In the genomic region with DNA sequence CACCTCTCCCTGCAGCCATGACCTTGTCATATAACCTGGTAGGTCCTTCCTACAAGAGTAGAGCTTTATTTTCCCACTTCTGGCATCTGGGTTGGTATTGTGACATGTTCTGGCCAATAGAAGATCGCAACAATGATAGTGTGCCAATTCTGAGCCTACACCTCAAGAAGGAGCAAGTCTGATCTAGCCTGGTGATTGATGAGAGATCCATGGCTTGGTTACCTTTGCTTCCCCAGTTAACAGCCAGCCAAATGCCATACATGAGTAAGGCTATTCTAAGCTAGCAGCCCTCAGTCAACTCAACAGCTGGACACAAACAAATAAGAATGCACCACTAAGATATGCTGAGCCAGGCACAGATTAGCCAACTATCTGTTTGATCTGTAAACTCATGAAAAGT, we compare ENCODE assay signal across 22 cellular contexts.
"Had no signal": no experiment of that assay in that cellular context is flagged by ENCODE, and none has a peak within 500 bp of the region (broad histone marks: within the 10 kb centered on the region; RNA-seq: fewer than 3 reads in every experiment).

No MANE protein-coding gene starts in this region.

- FAIRE-seq: colon, endothelial cell of umbilical vein, frontal cortex, islet of Langerhans, keratinocyte had no signal

- H3K4me1 ChIP-seq: left lung, lower lobe of right lung had no signal

- H3K9me3 ChIP-seq: esophagus squamous epithelium, gastroesophageal sphincter, heart right ventricle, left lung, lower lobe of right lung, mucosa of descending colon had no signal

- DNase-seq: dermis blood vessel endothelial cell; dorsolateral prefrontal cortex; effector CD4-positive, alpha-beta T cell; effector memory CD4-positive, alpha-beta T cell; esophagus squamous epithelium; foreskin fibroblast; heart right ventricle; hippocampal formation; left cardiac atrium; left lung; left ventricle myocardium superior; lower lobe of right lung; mesenchymal stem cell; mucosa of descending colon; naive B cell had no signal

- H3K36me3 ChIP-seq: esophagus squamous epithelium, gastroesophageal sphincter, heart right ventricle, left lung, lower lobe of right lung had no signal

- H3K27ac ChIP-seq: coronary artery, dorsolateral prefrontal cortex, esophagus squamous epithelium, gastroesophageal sphincter, heart right ventricle, left lung, lower lobe of right lung had no signal

- ATAC-seq: gastroesophageal sphincter, heart right ventricle, left cardiac atrium, left lung, left ventricle myocardium superior, lower lobe of right lung, mucosa of descending colon had no signal

- H3K4me3 ChIP-seq: coronary artery, dorsolateral prefrontal cortex, esophagus squamous epithelium, gastroesophageal sphincter, heart right ventricle, left lung, lower lobe of right lung, mucosa of descending colon had no signal

- H3K27me3 ChIP-seq: dorsolateral prefrontal cortex, esophagus squamous epithelium, gastroesophageal sphincter, heart right ventricle, left lung had no signal
